Comparison of ENCODE assay signal across 24 cellular contexts in genomic region chr11:38937709-38938108, GRCh38.
"Had no signal": no experiment of that assay in that cellular context is flagged by ENCODE, and none has a peak within 500 bp of the region (broad histone marks: within the 10 kb centered on the region; RNA-seq: fewer than 3 reads in every experiment).

No MANE protein-coding gene starts in this region.

- H3K4me3 ChIP-seq: adrenal gland, coronary artery, PC-9, SJCRH30 had no signal

- DNase-seq: activated CD4-positive, alpha-beta T cell treated with anti-CD3 and anti-CD28 coated beads, Interleukin-2, amount 10 ng/mL, durations not matched to agents 7 days and 5 days; activated CD4-positive, CD25-positive, alpha-beta regulatory T cell; activated CD8-positive, alpha-beta memory T cell treated with anti-CD3 and anti-CD28 coated beads, Interleukin-2, amount 50 U/mL, for 4 hours; activated CD8-positive, alpha-beta T cell treated with anti-CD3 and anti-CD28 coated beads for 36 hours; activated gamma-delta T cell treated with Interleukin-2 at 50 U/mL for 16 hours; activated naive CD4-positive, alpha-beta T cell treated with anti-CD3 and anti-CD28 coated beads, Interleukin-2, amount 10 ng/mL, durations not matched to agents 7 days and 5 days; activated naive CD8-positive, alpha-beta T cell treated with anti-CD3 and anti-CD28 coated beads for 36 hours; activated T-cell treated with anti-CD3 and anti-CD28 coated beads, Interleukin-2, amount 50 U/mL, for 72 hours; adrenal gland; anterior cingulate cortex; caudate nucleus; Kasumi-1; KBM-7; MM.1S; NCI-H1105; NCI-H1436; NCI-H1694 treated with DMSO at 0.1 percent for 48 hours; NCI-H2029 treated with DMSO at 0.1 percent for 48 hours; NCI-H345; NCI-H510A; PC-9; SJCRH30; SK-N-SH had no signal

- H3K9me3 ChIP-seq: adrenal gland, SJCRH30, SK-N-SH had no signal

- H3K27ac ChIP-seq: adrenal gland, coronary artery, PC-9, SJCRH30 had no signal

- H3K36me3 ChIP-seq: adrenal gland, SJCRH30 had no signal

- H3K4me2 ChIP-seq: PC-9, SK-N-SH had no signal

- H3K27me3 ChIP-seq: adrenal gland, SJCRH30 had no signal

- H2AFZ ChIP-seq: PC-9 had no signal

- ATAC-seq: activated CD8-positive, alpha-beta T cell treated with anti-CD3 and anti-CD28 coated beads for 36 hours; activated T-cell treated with anti-CD3 and anti-CD28 coated beads, Interleukin-2, amount 50 U/mL, for 72 hours had no signal

- H3K9ac ChIP-seq: SK-N-SH had no signal

- H3K4me1 ChIP-seq: adrenal gland had no signal
